In the genomic region with DNA sequence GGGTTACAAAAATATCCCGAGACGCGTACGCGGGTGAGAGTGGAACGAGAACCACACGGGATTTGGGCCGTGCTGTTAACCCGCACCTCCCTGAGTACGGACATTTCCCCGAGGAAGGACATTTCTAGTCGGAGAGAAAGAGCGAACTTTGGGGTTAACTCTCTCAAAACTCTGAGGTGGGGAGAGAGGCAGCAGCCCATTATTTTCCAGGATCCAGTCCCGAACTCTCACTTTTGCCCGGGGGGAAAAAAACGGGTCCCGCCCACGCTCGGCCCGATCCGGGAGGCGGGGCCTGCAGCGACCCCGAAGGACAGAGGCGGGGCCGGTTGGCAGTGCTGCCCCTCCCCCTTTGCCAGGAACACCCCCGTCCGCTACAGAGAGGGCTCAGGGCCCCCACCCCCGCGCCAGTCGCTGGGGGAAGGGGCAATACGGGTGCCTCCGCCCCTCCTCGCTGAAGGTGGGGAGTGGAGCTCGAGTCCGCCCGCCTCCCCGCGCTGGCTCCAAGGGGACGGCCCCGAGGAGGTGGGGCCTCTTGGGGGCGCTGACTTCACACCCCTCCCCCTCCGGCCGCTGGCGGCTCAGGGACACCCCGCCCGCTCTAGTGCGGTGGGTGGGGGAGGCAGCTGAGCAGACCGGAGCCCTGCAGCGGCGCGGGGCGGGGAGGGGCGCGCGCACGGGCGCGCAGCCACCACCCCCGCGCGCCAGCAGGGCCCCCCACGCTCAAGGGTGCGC, we compare ENCODE assay signal across 8 cellular contexts. TPM values are rescaled to one million over a fixed set of nuclear protein-coding genes. Genes with fewer than 3 reads are reported as not detected.
DNase-seq lines count a peak whose midpoint lies in the region; ATAC-seq and FAIRE-seq lines count a peak whose summit lies in the region.

No MANE protein-coding gene starts in this region.

- intact Hi-C loops in right cardiac atrium (cut with DNase I) = no loop called here

- under 1% methylated on average over 63 of the region's 64 CpGs for WGBS in right cardiac atrium

- no peak for FAIRE-seq in urothelium cell line (lab: Jason Lieb, UNC)

- H3K4me3 ChIP-seq in right cardiac atrium (ENCODE audit: low read length) = peak overlapping the region; percentile 90

- peaks cover 24% of the 10 kb centered on the region for H3K36me3 Mint-ChIP-seq in T-helper 2 cell treated with Interferon-gamma antibody and Interleukin-4, amounts not matched to agents 5 μg/mL and 100 μg/mL, for 36 hours (ENCODE audit: low read depth)

- H3K27me3 Mint-ChIP-seq in T-helper 2 cell treated with Interferon-gamma antibody and Interleukin-4, amounts not matched to agents 5 μg/mL and 100 μg/mL, for 36 hours (ENCODE audit: low read depth) = no peaks in the 10 kb centered on the region

- H3K27me3 ChIP-seq in right cardiac atrium (ENCODE audit: control insufficient read depth, insufficient read depth) = no peaks in the 10 kb centered on the region

- H3K4me1 Mint-ChIP-seq in T-helper 2 cell treated with Interferon-gamma antibody and Interleukin-4, amounts not matched to agents 5 μg/mL and 100 μg/mL, for 36 hours (ENCODE audit: low read depth) = peaks cover 39% of the 10 kb centered on the region

- no peaks in the 10 kb centered on the region for H3K9me3 Mint-ChIP-seq in T-helper 2 cell treated with Interferon-gamma antibody and Interleukin-4, amounts not matched to agents 5 μg/mL and 100 μg/mL, for 36 hours

- H3K27ac ChIP-seq in right cardiac atrium (ENCODE audit: low read length) = peak overlapping the region; percentile 95

- no peaks in the 10 kb centered on the region for H3K9me3 ChIP-seq in right cardiac atrium (ENCODE audit: control insufficient read depth, low read length)

- no peaks in the 10 kb centered on the region for H3K4me1 ChIP-seq in right cardiac atrium (ENCODE audit: control insufficient read depth, insufficient read depth, low read length)

- DNase-seq in NCI-H1930 (lab: John Stamatoyannopoulos, UW) (peak; percentile 89 to 93), anterior cingulate cortex (lab: John Stamatoyannopoulos, UW) (peak; percentile 37 to 97 (median 89)), right cardiac atrium (peak; percentile 96 to 98 (median 98)), pulmonary artery endothelial cell (ENCODE audit: low read depth, low spot score) (peak; percentile 91), urothelium cell line (ENCODE audit: low spot score) (peak; percentile 96)
- peak; percentile 97 for DNase-seq in T-helper 2 cell treated with Interferon-gamma antibody and Interleukin-4, amounts not matched to agents 5 μg/mL and 100 μg/mL, for 36 hours (ENCODE audit: low spot score)

- ATAC-seq in GM18508 (IDR thresholded peaks at IDR 0.05; ENCODE audit: insufficient read depth, unreplicated experiment) (peak; percentile 30), HG02973 (IDR thresholded peaks at IDR 0.05; ENCODE audit: unreplicated experiment) (peak; percentile 74), right cardiac atrium (peak; percentile 93 to 94)

- peak overlapping the region; percentile 99 for H3K27ac Mint-ChIP-seq in T-helper 2 cell treated with Interferon-gamma antibody and Interleukin-4, amounts not matched to agents 5 μg/mL and 100 μg/mL, for 36 hours

- H3K4me3 Mint-ChIP-seq in T-helper 2 cell treated with Interferon-gamma antibody and Interleukin-4, amounts not matched to agents 5 μg/mL and 100 μg/mL, for 36 hours = peak overlapping the region; percentile 98

RNA-seq across cellular contexts. Expression of a gene that starts 0.7 kb away (rescaled TPM):
- 100 to 1,000 TPM; 224 to 277 (median 251) TPM for total RNA-seq in right cardiac atrium
- 89.9 TPM for polyA plus RNA-seq in right cardiac atrium
- total RNA-seq in pulmonary artery endothelial cell = 162 and 182 TPM in 2 replicates

RNA-seq across cellular contexts. Expression of a gene that starts 26.0 kb away (rescaled TPM):
- total RNA-seq in right cardiac atrium (10 to 100 TPM; 19.3 to 24.8 (median 21.4) TPM), pulmonary artery endothelial cell (26.6 and 40.6 TPM in 2 replicates)
- polyA plus RNA-seq in right cardiac atrium = 10.6 TPM

Comparison
In these comparisons a context has a peak if more than half of its experiments do, and no peak if none do; other contexts are left out.
1. Peak in every context shown above with its lines: DNase-seq, ATAC-seq, H3K4me3 ChIP-seq and H3K27ac ChIP-seq.
2. ATAC-seq: peak in every context shown above with its lines; median percentile 94 in right cardiac atrium; 74 in HG02973; 30 in GM18508.